8 cellular contexts compared by ENCODE assay signal in genomic region chr3:47476330-47476626, GRCh38. TPM values are rescaled to one million over a fixed set of nuclear protein-coding genes. Genes with fewer than 3 reads are reported as not detected.
DNase-seq lines count a peak whose midpoint lies in the region; ATAC-seq and TF ChIP-seq lines count a peak whose summit lies in the region.

No MANE protein-coding gene starts in this region.

- no peaks in the 10 kb centered on the region for H3K9me3 ChIP-seq in HUES48 (ENCODE audit: control insufficient read depth, insufficient read depth, low read length)

- no peak for DNase-seq in AG04449 (ENCODE audit: low read depth, low spot score)
- no peak for DNase-seq in caudate nucleus (lab: John Stamatoyannopoulos, UW)
- DNase-seq in naive B cell, result no peak
- no peak for DNase-seq in NCI-H187 treated with DMSO at 0.1 percent for 48 hours (lab: John Stamatoyannopoulos, UW)
- DNase-seq in NCI-H510A (lab: John Stamatoyannopoulos, UW), result no peak
- no peak for DNase-seq in omental fat pad (ENCODE audit: low spot score)
- no peak for DNase-seq in AG08396 (ENCODE audit: low spot score)

- CTCF ChIA-PET in AG04449 (lab: Yijun Ruan, JAX), result interaction anchor here (0.6 to 3.0 kb wide), 13 partner anchors 10 to 288 kb away, joined by 3 to 35 read pairs (median 3); no protein-coding TSS in a partner anchor

- H3K4me3 ChIP-seq in AG04449 (ENCODE audit: low read depth, low read length), result peak overlapping the region; percentile 84
- H3K4me3 ChIP-seq in HUES48 (ENCODE audit: low read depth, low read length), result peak overlapping the region; percentile 33; the same call in 1 of the 2 replicates

- no peaks in the 10 kb centered on the region for H3K27me3 ChIP-seq in HUES48 (ENCODE audit: control insufficient read depth, insufficient read depth, low read length)

- H3K36me3 ChIP-seq in HUES48 (ENCODE audit: control insufficient read depth, insufficient read depth, low read length), result no peaks in the 10 kb centered on the region

- 0 out of 2 replicates have a peak, but pooled peaks cover 5% of the 10 kb centered on the region for H3K4me1 ChIP-seq in HUES48 (ENCODE audit: control insufficient read depth, insufficient read depth, low read length)

- no peaks in the 10 kb centered on the region for H3K36me3 Mint-ChIP-seq in naive B cell

- H3K9me3 Mint-ChIP-seq in naive B cell, result no peaks in the 10 kb centered on the region

- TF ChIP-seq CTCF in AG04449 (IDR thresholded peaks at IDR 0.05; ENCODE audit: insufficient read depth, low read length, missing control alignments) (no peak), omental fat pad (IDR thresholded peaks at IDR 0.05) (no peak)

- H3K4me3 Mint-ChIP-seq in naive B cell, result peak overlapping the region; percentile 84 to 97 (median 91)

- peaks cover 17 to 54% (median 43%) of the 10 kb centered on the region in 3 donors for H3K4me1 Mint-ChIP-seq in naive B cell

- POLR2A ChIA-PET in AG04449 (lab: Yijun Ruan, JAX), result interaction anchor here (1.9 kb wide), 1 partner anchor 55 kb away, joined by 5 read pairs; no protein-coding TSS in a partner anchor

- H3K27ac ChIP-seq in HUES48 (ENCODE audit: low read depth, low read length) (peak overlapping the region; percentile 57), caudate nucleus (ENCODE audit: low read depth, low read length) (peak overlapping the region; percentile 93)

- no peak overlapping the region for H3K9ac ChIP-seq in HUES48 (ENCODE audit: low read depth, low read length)

- no peak for ATAC-seq in naive B cell (ENCODE audit: low read depth in 2 of 2)
- no peak for ATAC-seq in omental fat pad (ENCODE audit: low FRiP score)

- H3K27ac Mint-ChIP-seq in naive B cell, result peak overlapping the region in 5 of 6 donors; percentile 81 to 96 (median 90)

- no peaks in the 10 kb centered on the region for H3K27me3 Mint-ChIP-seq in naive B cell

RNA-seq across cellular contexts. Expression of gene SCAP, which starts 0.5 kb away (rescaled TPM):
- 10 to 100 TPM; 16.7 to 54.1 (median 34.8) TPM for polyA plus RNA-seq in naive B cell (ENCODE audit: low read depth in 6 of 6)
- 10 to 100 TPM; 57.7 to 83.2 (median 78.7) TPM for total RNA-seq in omental fat pad

RNA-seq across cellular contexts. Expression of gene ELP6, which starts 37.2 kb away (rescaled TPM):
- 10 to 100 TPM; 28.4 to 59.9 (median 38.7) TPM for polyA plus RNA-seq in naive B cell (ENCODE audit: low read depth in 6 of 6)
- total RNA-seq in omental fat pad, result 10 to 100 TPM; 14.8 to 31.2 (median 23.8) TPM
